In the genomic region with DNA sequence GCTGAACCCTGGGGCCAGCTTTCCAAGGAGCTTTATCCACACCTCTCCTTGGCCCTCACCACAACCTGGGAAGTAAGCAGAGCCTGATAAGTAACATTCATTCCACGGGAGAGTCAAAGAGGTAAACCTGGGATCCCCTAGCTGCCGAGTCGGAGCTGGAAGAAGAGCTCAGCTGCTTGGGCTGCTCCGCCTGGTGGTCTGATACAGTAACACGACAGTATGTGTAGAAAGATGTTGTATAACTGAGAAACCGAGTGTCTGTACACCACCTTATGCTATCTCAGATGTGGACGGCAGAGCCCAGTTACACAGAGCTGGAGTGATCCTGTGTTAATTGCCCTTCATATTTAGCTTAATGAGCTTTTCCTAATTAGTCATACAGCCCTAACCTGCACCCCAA, we compare ENCODE assay signal across 12 cellular contexts.
DNase-seq lines count a peak whose midpoint lies in the region; ATAC-seq, FAIRE-seq and TF ChIP-seq lines count a peak whose summit lies in the region.
"Had no signal": no experiment of that assay in that cellular context is flagged by ENCODE, and none has a peak within 500 bp of the region (broad histone marks: within the 10 kb centered on the region; RNA-seq: fewer than 3 reads in every experiment).

No MANE protein-coding gene starts in this region.

- H3K79me2 ChIP-seq in MM.1S (ENCODE audit: low read length) (no peaks in the 10 kb centered on the region), astrocyte (ENCODE audit: insufficient read depth, low read length) (no peaks in the 10 kb centered on the region)

- H3K4me1 Mint-ChIP-seq in astrocyte (ENCODE audit: low read depth, unreplicated experiment) (peaks cover 1% of the 10 kb centered on the region), osteocyte (ENCODE audit: unreplicated experiment) (no peaks in the 10 kb centered on the region)

- no peak overlapping the region for H3K4me3 Mint-ChIP-seq in astrocyte (ENCODE audit: unreplicated experiment)
- H3K4me3 Mint-ChIP-seq in osteocyte (ENCODE audit: unreplicated experiment), result no peak overlapping the region
- H3K4me3 Mint-ChIP-seq: activated naive CD8-positive, alpha-beta T cell treated with anti-CD3 and anti-CD28 coated beads for 36 hours had no signal

- no peaks in the 10 kb centered on the region for H4K20me1 ChIP-seq in MM.1S (ENCODE audit: insufficient read depth, low read length)
- H4K20me1 ChIP-seq in astrocyte (ENCODE audit: insufficient read depth, low read length), result no peaks in the 10 kb centered on the region
- H4K20me1 ChIP-seq: BLaER1 had no signal

- H3K4me2 ChIP-seq in MM.1S (ENCODE audit: low read depth, low read length), result no peak overlapping the region
- H3K4me2 ChIP-seq in astrocyte (ENCODE audit: low read length), result no peak overlapping the region
- H3K4me2 ChIP-seq: BLaER1 had no signal

- H3K36me3 Mint-ChIP-seq in astrocyte (ENCODE audit: low read depth, unreplicated experiment) (peaks cover 1% of the 10 kb centered on the region), osteocyte (ENCODE audit: unreplicated experiment) (no peaks in the 10 kb centered on the region)
- H3K36me3 Mint-ChIP-seq in activated naive CD4-positive, alpha-beta T cell treated with anti-CD3 and anti-CD28 coated beads, Interleukin-2, amount 50 U/mL, for 72 hours, result peaks cover 6 to 13% of the 10 kb centered on the region in 2 donors
- H3K36me3 Mint-ChIP-seq: activated naive CD8-positive, alpha-beta T cell treated with anti-CD3 and anti-CD28 coated beads for 36 hours had no signal

- no peaks in the 10 kb centered on the region for H3K9me2 ChIP-seq in MM.1S (replicated peaks; ENCODE audit: insufficient read depth, low read length)

- no peak for ATAC-seq in activated naive CD4-positive, alpha-beta T cell treated with anti-CD3 and anti-CD28 coated beads, Interleukin-2, amount 50 U/mL, for 72 hours

- H3F3A ChIP-seq in MM.1S (ENCODE audit: insufficient read depth, low read length), result 0 out of 2 replicates have a peak, but pooled peaks cover 3% of the 10 kb centered on the region

- H2AFZ ChIP-seq in MM.1S (ENCODE audit: low read length) (no peak overlapping the region), astrocyte (ENCODE audit: low read depth, low read length) (no peak overlapping the region)

- peak; percentile 10; the same call in 1 of the 2 replicates for TF ChIP-seq CTCF in MM.1S (IDR thresholded peaks at IDR 0.05; ENCODE audit: low read length)
- peak; percentile 10 for TF ChIP-seq CTCF in astrocyte (IDR thresholded peaks at IDR 0.05; ENCODE audit: insufficient read depth, low read depth, low read length)
- TF ChIP-seq CTCF in osteocyte (IDR thresholded peaks at IDR 0.05), result peak; percentile 27

- H3K9ac ChIP-seq in MM.1S (ENCODE audit: low read length) (no peak overlapping the region), astrocyte (ENCODE audit: low read length) (no peak overlapping the region)
- H3K9ac ChIP-seq: BLaER1 had no signal

- H3K36me3 ChIP-seq in MM.1S (replicated peaks; ENCODE audit: insufficient read depth, low read length) (no peaks in the 10 kb centered on the region), astrocyte (ENCODE audit: insufficient read depth, low read length) (no peaks in the 10 kb centered on the region)
- H3K36me3 ChIP-seq: BLaER1 had no signal

- H3K4me1 ChIP-seq in MM.1S (ENCODE audit: low read length) (peaks cover 10% of the 10 kb centered on the region), astrocyte (ENCODE audit: insufficient read depth, low read length) (no peaks in the 10 kb centered on the region)

- no peaks in the 10 kb centered on the region for H3K9me3 ChIP-seq in MM.1S (replicated peaks; ENCODE audit: insufficient read depth, low read length)
- H3K9me3 ChIP-seq in astrocyte (ENCODE audit: insufficient read depth, low read depth, low read length), result no peaks in the 10 kb centered on the region

- H3K27me3 ChIP-seq in MM.1S (replicated peaks; ENCODE audit: insufficient read depth, low read length) (no peaks in the 10 kb centered on the region), astrocyte (ENCODE audit: insufficient read depth, low read length) (peaks cover 13% of the 10 kb centered on the region)
- H3K27me3 ChIP-seq: BLaER1 had no signal

- no peak overlapping the region for H3K27ac Mint-ChIP-seq in astrocyte (ENCODE audit: unreplicated experiment)
- no peak overlapping the region for H3K27ac Mint-ChIP-seq in osteocyte (ENCODE audit: unreplicated experiment)
- no peak overlapping the region for H3K27ac Mint-ChIP-seq in activated naive CD4-positive, alpha-beta T cell treated with anti-CD3 and anti-CD28 coated beads, Interleukin-2, amount 50 U/mL, for 72 hours
- H3K27ac Mint-ChIP-seq: activated naive CD8-positive, alpha-beta T cell treated with anti-CD3 and anti-CD28 coated beads for 36 hours had no signal

- no peak for FAIRE-seq in astrocyte (lab: Jason Lieb, UNC)

- H3K4me3 ChIP-seq in MM.1S (ENCODE audit: low read length) (no peak overlapping the region), astrocyte (ENCODE audit: insufficient read depth, low read depth, low read length) (no peak overlapping the region)
- H3K4me3 ChIP-seq: BLaER1 had no signal

- H3K27me3 Mint-ChIP-seq in astrocyte (ENCODE audit: low read depth, unreplicated experiment) (peaks cover 23% of the 10 kb centered on the region), osteocyte (ENCODE audit: unreplicated experiment) (peaks cover 53% of the 10 kb centered on the region)

- peaks cover 3% of the 10 kb centered on the region for H3K9me3 Mint-ChIP-seq in astrocyte (ENCODE audit: unreplicated experiment)
- no peaks in the 10 kb centered on the region for H3K9me3 Mint-ChIP-seq in osteocyte (ENCODE audit: unreplicated experiment)
- H3K9me3 Mint-ChIP-seq in activated naive CD4-positive, alpha-beta T cell treated with anti-CD3 and anti-CD28 coated beads, Interleukin-2, amount 50 U/mL, for 72 hours, result peaks cover 0 to 3% of the 10 kb centered on the region in 2 donors

- DNase-seq in NCI-H2171 treated with DMSO at 0.1 percent for 48 hours (lab: John Stamatoyannopoulos, UW), result peak; percentile 5
- no peak for DNase-seq in NCI-H2171 (lab: John Stamatoyannopoulos, UW)
- DNase-seq in MM.1S, result no peak
- no peak for DNase-seq in astrocyte (ENCODE audit: low read depth)
- no peak for DNase-seq in osteocyte (ENCODE audit: extremely low spot score, unreplicated experiment)
- DNase-seq in NCI-H1105 (lab: John Stamatoyannopoulos, UW), result no peak
- no peak for DNase-seq in activated naive CD4-positive, alpha-beta T cell treated with anti-CD3 and anti-CD28 coated beads, Interleukin-2, amount 50 U/mL, for 72 hours (ENCODE audit: low spot score in 2 of 2)
- DNase-seq in activated T-cell treated with anti-CD3 and anti-CD28 coated beads for 4 hours, result no peak
- DNase-seq: activated naive CD8-positive, alpha-beta T cell treated with anti-CD3 and anti-CD28 coated beads for 36 hours; NCI-H2029 treated with DMSO at 0.1 percent for 48 hours; stimulated activated CD4-positive, alpha-beta T cell treated with anti-CD3 and anti-CD28 coated beads, Interleukin-15, amount 100 ng/mL, for 24 hours had no signal

- no peak overlapping the region for H3K27ac ChIP-seq in MM.1S (ENCODE audit: low read length)
- H3K27ac ChIP-seq in astrocyte (ENCODE audit: low read depth, low read length), result no peak overlapping the region
- H3K27ac ChIP-seq: BLaER1 had no signal
